ENCODE assay signal across 26 cellular contexts in genomic region chr1:24958766-24959622, GRCh38. TPM values are rescaled to one million over a fixed set of nuclear protein-coding genes. Genes with fewer than 3 reads are reported as not detected.
A peak's percentile ranks its signal among the peaks of the same experiment; 100 is the strongest.
DNase-seq lines count a peak whose midpoint lies in the region; ATAC-seq, FAIRE-seq and TF ChIP-seq lines count a peak whose summit lies in the region.
"Had no signal": no experiment of that assay in that cellular context is flagged by ENCODE, and none has a peak within 500 bp of the region (broad histone marks: within the 10 kb centered on the region; RNA-seq: fewer than 3 reads in every experiment).

No MANE protein-coding gene starts in this region.

- H3K4me1 ChIP-seq in CD4-positive, alpha-beta memory T cell (ENCODE audit: insufficient read depth, low read length) = peaks cover 49% of the 10 kb centered on the region
- no peaks in the 10 kb centered on the region for H3K4me1 ChIP-seq in kidney (ENCODE audit: control insufficient read depth in 1 of 2, insufficient read depth in 1 of 2, low read depth in 1 of 2, low read length in 2 of 2)

- CTCF ChIA-PET in CD4-positive, alpha-beta memory T cell (lab: Charles Lee; ENCODE audit: partially characterized antibody) = interaction anchor here (11.9 kb wide), 1 partner anchor 76 kb away, joined by 155 read pairs; no protein-coding TSS in a partner anchor
- CTCF ChIA-PET in activated CD4-positive, alpha-beta memory T cell treated with anti-CD3 and anti-CD28 coated beads for 36 hours (lab: Charles Lee) = interaction anchor here (9.2 kb wide), 1 partner anchor 77 kb away, joined by 137 read pairs; no protein-coding TSS in a partner anchor

- FAIRE-seq in kidney (lab: Jason Lieb, UNC) = no peak
- FAIRE-seq: D721Med, small intestine had no signal

- intact Hi-C loops in CD4-positive, alpha-beta memory T cell (cut with micrococcal nuclease) = no loop called here
- intact Hi-C loops in activated CD4-positive, alpha-beta memory T cell treated with anti-CD3 and anti-CD28 coated beads for 36 hours (cut with micrococcal nuclease) = loop anchor here (10.0 kb wide), 1 partner anchor 146 kb away; no protein-coding TSS in a partner anchor
- intact Hi-C loops in kidney (cut with DNase I) = no loop called here

- H3K9me3 ChIP-seq in CD4-positive, alpha-beta memory T cell (ENCODE audit: control insufficient read depth in 1 of 2, low read length in 2 of 2) = no peaks in the 10 kb centered on the region
- H3K9me3 ChIP-seq in kidney (ENCODE audit: control insufficient read depth in 1 of 2, low read length in 2 of 2) = no peaks in the 10 kb centered on the region
- H3K9me3 ChIP-seq: heart right ventricle, mucosa of descending colon, neutrophil had no signal

- peak overlapping the region; percentile 86 for H3K27ac Mint-ChIP-seq in T-helper 1 cell treated with Interleukin-12 subunit alpha and Interleukin-12 subunit beta and Interleukin-4 antibody, amounts not matched to agents 30 μg/mL and 1 μg/mL, for 36 hours
- peak overlapping the region in 4 of 7 donors; percentile 53 to 71 (median 66) for H3K27ac Mint-ChIP-seq in CD4-positive, alpha-beta memory T cell
- H3K27ac Mint-ChIP-seq in activated CD4-positive, alpha-beta memory T cell treated with anti-CD3 and anti-CD28 coated beads for 36 hours = peak overlapping the region; percentile 89

- ATAC-seq in GM21390 (IDR thresholded peaks at IDR 0.05; ENCODE audit: unreplicated experiment) (no peak), HG02970 (IDR thresholded peaks at IDR 0.05; ENCODE audit: low FRiP score, unreplicated experiment) (no peak), GM21515 (IDR thresholded peaks at IDR 0.05; ENCODE audit: unreplicated experiment) (no peak)
- ATAC-seq: heart right ventricle, mucosa of descending colon had no signal

- POLR2A ChIA-PET in CD4-positive, alpha-beta memory T cell (lab: Charles Lee; ENCODE audit: partially characterized antibody) = interaction anchor here (0.9 to 1.0 kb wide), 2 partner anchors 31 to 71 kb away, joined by 3 read pairs; no protein-coding TSS in a partner anchor
- POLR2A ChIA-PET in activated CD4-positive, alpha-beta memory T cell treated with anti-CD3 and anti-CD28 coated beads for 36 hours (lab: Charles Lee) = interaction anchor here (1.2 kb wide), 1 partner anchor 29 kb away, joined by 4 read pairs; the partner anchor contains the start of gene RUNX3

- peaks cover 81% of the 10 kb centered on the region for H3K4me1 Mint-ChIP-seq in T-helper 1 cell treated with Interleukin-12 subunit alpha and Interleukin-12 subunit beta and Interleukin-4 antibody, amounts not matched to agents 30 μg/mL and 1 μg/mL, for 36 hours (ENCODE audit: low read depth)
- peaks cover 19 to 73% (median 51%) of the 10 kb centered on the region in 4 donors for H3K4me1 Mint-ChIP-seq in CD4-positive, alpha-beta memory T cell
- H3K4me1 Mint-ChIP-seq in activated CD4-positive, alpha-beta memory T cell treated with anti-CD3 and anti-CD28 coated beads for 36 hours (ENCODE audit: low read depth) = peaks cover 91% of the 10 kb centered on the region

- peak overlapping the region; percentile 57 for H3K4me3 Mint-ChIP-seq in T-helper 1 cell treated with Interleukin-12 subunit alpha and Interleukin-12 subunit beta and Interleukin-4 antibody, amounts not matched to agents 30 μg/mL and 1 μg/mL, for 36 hours
- H3K4me3 Mint-ChIP-seq in CD4-positive, alpha-beta memory T cell = peak overlapping the region in 2 of 8 donors; percentile 43 to 48
- peak overlapping the region; percentile 13 for H3K4me3 Mint-ChIP-seq in activated CD4-positive, alpha-beta memory T cell treated with anti-CD3 and anti-CD28 coated beads for 36 hours

- TF ChIP-seq CTCF in kidney (IDR thresholded peaks at IDR 0.05; ENCODE audit: borderline replicate concordance, extremely low read depth, insufficient read depth) = no peak

- no peaks in the 10 kb centered on the region for H3K27me3 Mint-ChIP-seq in T-helper 1 cell treated with Interleukin-12 subunit alpha and Interleukin-12 subunit beta and Interleukin-4 antibody, amounts not matched to agents 30 μg/mL and 1 μg/mL, for 36 hours (ENCODE audit: low read depth)
- no peaks in the 10 kb centered on the region for H3K27me3 Mint-ChIP-seq in CD4-positive, alpha-beta memory T cell
- no peaks in the 10 kb centered on the region for H3K27me3 Mint-ChIP-seq in activated CD4-positive, alpha-beta memory T cell treated with anti-CD3 and anti-CD28 coated beads for 36 hours

- no peaks in the 10 kb centered on the region for H3K27me3 ChIP-seq in CD4-positive, alpha-beta memory T cell (ENCODE audit: insufficient read depth, low read length)
- H3K27me3 ChIP-seq: cardiac muscle cell, neutrophil had no signal

- no peak overlapping the region for H3K4me3 ChIP-seq in CD4-positive, alpha-beta memory T cell (ENCODE audit: low read length in 2 of 2)
- H3K4me3 ChIP-seq in kidney (ENCODE audit: low read length in 2 of 2) = no peak overlapping the region
- H3K4me3 ChIP-seq: cardiac muscle cell, heart right ventricle, mucosa of descending colon had no signal

- no peaks in the 10 kb centered on the region for H3K9me3 Mint-ChIP-seq in T-helper 1 cell treated with Interleukin-12 subunit alpha and Interleukin-12 subunit beta and Interleukin-4 antibody, amounts not matched to agents 30 μg/mL and 1 μg/mL, for 36 hours
- H3K9me3 Mint-ChIP-seq in CD4-positive, alpha-beta memory T cell = no peaks in the 10 kb centered on the region
- H3K9me3 Mint-ChIP-seq in activated CD4-positive, alpha-beta memory T cell treated with anti-CD3 and anti-CD28 coated beads for 36 hours = no peaks in the 10 kb centered on the region

- no peak overlapping the region for H3K27ac ChIP-seq in CD4-positive, alpha-beta memory T cell (ENCODE audit: low read depth, low read length)
- H3K27ac ChIP-seq in kidney (ENCODE audit: low read depth in 2 of 2, low read length in 2 of 2) = no peak overlapping the region
- H3K27ac ChIP-seq: 22Rv1, cardiac muscle cell, heart right ventricle, neutrophil had no signal

- no peaks in the 10 kb centered on the region for H3K36me3 ChIP-seq in CD4-positive, alpha-beta memory T cell (ENCODE audit: insufficient read depth, low read length)
- no peaks in the 10 kb centered on the region for H3K36me3 ChIP-seq in kidney (ENCODE audit: control insufficient read depth in 1 of 2, insufficient read depth in 2 of 2, low read length in 2 of 2)
- H3K36me3 ChIP-seq: cardiac muscle cell, heart right ventricle, neutrophil had no signal

- no peak for DNase-seq in T-helper 1 cell
- DNase-seq in CD4-positive, alpha-beta memory T cell = peak in 1 of 5 donors; percentile 9
- no peak for DNase-seq in activated CD4-positive, alpha-beta memory T cell treated with anti-CD3 and anti-CD28 coated beads for 36 hours
- peak; percentile 51 for DNase-seq in kidney
- DNase-seq: activated CD4-positive, alpha-beta T cell treated with anti-CD3 and anti-CD28 coated beads, Interleukin-2, amount 50 U/mL, for 1 hour; AML-193; amygdala; GOT3; heart right ventricle; KG1; mucosa of descending colon; MV-4-11; NCI-H187; NCI-H748 treated with DMSO at 0.1 percent for 48 hours; small intestine; stimulated activated CD4-positive, alpha-beta T cell treated with anti-CD3 and anti-CD28 coated beads, Interleukin-2, amount 100 ng/mL, for 48 hours; SW 1271 had no signal

- no peak overlapping the region for H3K9ac ChIP-seq in kidney (ENCODE audit: low read length in 2 of 2)

- peaks cover 62% of the 10 kb centered on the region for H3K36me3 Mint-ChIP-seq in T-helper 1 cell treated with Interleukin-12 subunit alpha and Interleukin-12 subunit beta and Interleukin-4 antibody, amounts not matched to agents 30 μg/mL and 1 μg/mL, for 36 hours (ENCODE audit: low read depth)
- H3K36me3 Mint-ChIP-seq in CD4-positive, alpha-beta memory T cell = peaks cover 0 to 5% of the 10 kb centered on the region in 2 donors
- peaks cover 82% of the 10 kb centered on the region for H3K36me3 Mint-ChIP-seq in activated CD4-positive, alpha-beta memory T cell treated with anti-CD3 and anti-CD28 coated beads for 36 hours

RNA-seq across cellular contexts. Expression of gene RUNX3, which starts 28.9 kb away (rescaled TPM):
- total RNA-seq in CD4-positive, alpha-beta memory T cell = 100 to 1,000 TPM; 105 to 112 TPM
- 10 to 100 TPM; 12.5 to 50.8 TPM for polyA plus RNA-seq in CD4-positive, alpha-beta memory T cell
- 100 to 1,000 TPM; 153 to 155 TPM for total RNA-seq in activated CD4-positive, alpha-beta memory T cell treated with anti-CD3 and anti-CD28 coated beads for 36 hours
- total RNA-seq in kidney = 7.9 TPM
- 0.47 TPM for polyA plus RNA-seq in kidney (ENCODE audit: insufficient read depth, low read depth, low replicate concordance)
- total RNA-seq: cardiac muscle cell, dermis microvascular lymphatic vessel endothelial cell had no signal
- polyA plus RNA-seq: cardiac muscle cell had no signal

Comparison
In these comparisons a context has a peak if more than half of its experiments do, and no peak if none do; other contexts are left out.
1. RNA of gene RUNX3, which starts 28.9 kb away (total RNA-seq): 153 to 155 TPM in activated CD4-positive, alpha-beta memory T cell treated with anti-CD3 and anti-CD28 coated beads for 36 hours and 105 to 112 TPM in CD4-positive, alpha-beta memory T cell; 7.9 TPM in kidney (single experiment); every median in the first group is over 10 times any median in the second.
2. Peak in every context shown above with its lines, with median percentiles within 50 percentile points of each other: H3K27ac Mint-ChIP-seq.